ENCODE assay signal across 1 cellular context in the genomic region with DNA sequence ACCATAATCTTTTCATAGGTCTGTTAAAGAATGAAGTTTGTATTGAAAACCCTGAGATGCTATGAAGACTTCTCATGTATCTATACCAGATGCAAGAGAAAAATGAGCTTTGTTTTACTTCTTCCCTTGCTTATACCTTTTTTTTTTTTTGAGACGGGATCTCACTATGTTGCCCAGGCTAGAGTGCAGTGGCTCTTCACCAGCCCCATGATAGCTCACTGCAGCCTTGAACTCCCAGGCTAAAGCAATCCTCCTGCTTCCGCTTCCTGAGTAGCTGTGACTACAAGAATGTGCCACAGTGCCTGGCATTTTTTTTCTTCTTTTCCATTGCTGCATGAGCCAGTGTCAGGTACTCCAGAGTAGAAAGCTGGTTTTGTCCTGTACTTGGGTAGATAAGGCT.
TF ChIP-seq lines count a peak whose summit lies in the region.

No MANE protein-coding gene starts in this region.

TF ChIP-seq in HEK293, 187 proteins besides CTCF, POLR2A, EP300 and RAD21 (continued from another document):
- 0 out of 2 replicates have a peak, but pooled peaks have one; percentile 43 for TF ChIP-seq ZNF121 (tag by site-specific recombination; IDR thresholded peaks at IDR 0.05)
